In genomic region chr7:24970676-24971075, GRCh38 we compare ENCODE assay signal across 10 cellular contexts. TPM values are rescaled to one million over a fixed set of nuclear protein-coding genes. Genes with fewer than 3 reads are reported as not detected.
DNase-seq lines count a peak whose midpoint lies in the region; ATAC-seq and TF ChIP-seq lines count a peak whose summit lies in the region.
"Had no signal": no experiment of that assay in that cellular context is flagged by ENCODE, and none has a peak within 500 bp of the region (broad histone marks: within the 10 kb centered on the region; RNA-seq: fewer than 3 reads in every experiment).

No MANE protein-coding gene starts in this region.

- TF ChIP-seq POLR2A in stomach (IDR thresholded peaks at IDR 0.05): no peak

- H3K36me3 Mint-ChIP-seq in activated CD8-positive, alpha-beta T cell treated with anti-CD3 and anti-CD28 coated beads for 36 hours (ENCODE audit: low read depth): peaks cover 7% of the 10 kb centered on the region
- H3K36me3 Mint-ChIP-seq in activated CD8-positive, alpha-beta T cell treated with anti-CD3 and anti-CD28 coated beads, Interleukin-2, amount 10 ng/mL, durations not matched to agents 7 days and 5 days (ENCODE audit: low read depth): peaks cover 32% of the 10 kb centered on the region
- H3K36me3 Mint-ChIP-seq: naive B cell had no signal

- POLR2A ChIA-PET in activated CD8-positive, alpha-beta T cell treated with anti-CD3 and anti-CD28 coated beads for 36 hours (lab: Charles Lee): interaction anchor here (0.7 to 2.0 kb wide), 4 partner anchors 11 to 150 kb away, joined by 3 to 6 read pairs (median 3); no protein-coding TSS in a partner anchor
- POLR2A ChIA-PET in activated CD8-positive, alpha-beta T cell treated with anti-CD3 and anti-CD28 coated beads, Interleukin-2, amount 10 ng/mL, durations not matched to agents 7 days and 5 days (lab: Charles Lee): interaction anchor here (0.6 kb wide), 1 partner anchor 61 kb away, joined by 3 read pairs; no protein-coding TSS in a partner anchor

- H3K9me3 ChIP-seq in thymus (ENCODE audit: control insufficient read depth): no peaks in the 10 kb centered on the region
- no peaks in the 10 kb centered on the region for H3K9me3 ChIP-seq in stomach
- H3K9me3 ChIP-seq: upper lobe of right lung had no signal

- intact Hi-C loops in activated CD8-positive, alpha-beta T cell treated with anti-CD3 and anti-CD28 coated beads for 36 hours (cut with micrococcal nuclease): no loop called here
- intact Hi-C loops in stomach (cut with DNase I; ENCODE audit: low total_unique reads): no loop called here

- H3K4me1 ChIP-seq in thymus (ENCODE audit: control insufficient read depth, insufficient read depth, low read length) (peaks cover 19% of the 10 kb centered on the region), stomach (peaks cover 0 to 27% (median 11%) of the 10 kb centered on the region in 4 donors)

- no peak for TF ChIP-seq EP300 in stomach (IDR thresholded peaks at IDR 0.05)

- H3K4me1 Mint-ChIP-seq in activated CD8-positive, alpha-beta T cell treated with anti-CD3 and anti-CD28 coated beads for 36 hours (ENCODE audit: low read depth): peaks cover 74% of the 10 kb centered on the region
- peaks cover 79% of the 10 kb centered on the region for H3K4me1 Mint-ChIP-seq in activated CD8-positive, alpha-beta T cell treated with anti-CD3 and anti-CD28 coated beads, Interleukin-2, amount 10 ng/mL, durations not matched to agents 7 days and 5 days (ENCODE audit: low read depth)

- CTCF ChIA-PET in activated CD8-positive, alpha-beta T cell treated with anti-CD3 and anti-CD28 coated beads for 36 hours (lab: Charles Lee): interaction anchor here (1.0 to 1.5 kb wide), 3 partner anchors 9 to 158 kb away, joined by 3 to 4 read pairs (median 4); no protein-coding TSS in a partner anchor
- CTCF ChIA-PET in activated CD8-positive, alpha-beta T cell treated with anti-CD3 and anti-CD28 coated beads, Interleukin-2, amount 10 ng/mL, durations not matched to agents 7 days and 5 days (lab: Charles Lee): interaction anchor here (1.5 kb wide), 1 partner anchor 10 kb away, joined by 5 read pairs; the partner anchor contains the start of gene OSBPL3

- no peak for TF ChIP-seq CTCF in activated CD8-positive, alpha-beta T cell treated with anti-CD3 and anti-CD28 coated beads for 36 hours (IDR thresholded peaks at IDR 0.05)
- TF ChIP-seq CTCF in VCaP (conservative IDR thresholded peaks at IDR 0.05) (no peak), stomach (IDR thresholded peaks at IDR 0.05) (no peak), coronary artery (IDR thresholded peaks at IDR 0.05) (no peak)

- H3K4me3 ChIP-seq in thymus (ENCODE audit: low read length) (no peak overlapping the region), stomach (no peak overlapping the region), coronary artery (no peak overlapping the region)
- H3K4me3 ChIP-seq: upper lobe of right lung had no signal

- H3K27ac Mint-ChIP-seq in activated CD8-positive, alpha-beta T cell treated with anti-CD3 and anti-CD28 coated beads for 36 hours: peak overlapping the region; percentile 53
- no peak overlapping the region for H3K27ac Mint-ChIP-seq in activated CD8-positive, alpha-beta T cell treated with anti-CD3 and anti-CD28 coated beads, Interleukin-2, amount 10 ng/mL, durations not matched to agents 7 days and 5 days

- WGBS in thymus: 89% methylated on average over 4 of the region's 4 CpGs
- 73 to 85% (median 83%) methylated on average over 4 of the region's 4 CpGs for WGBS in stomach, 5 donors

- no peaks in the 10 kb centered on the region for H3K27me3 Mint-ChIP-seq in activated CD8-positive, alpha-beta T cell treated with anti-CD3 and anti-CD28 coated beads for 36 hours
- H3K27me3 Mint-ChIP-seq in activated CD8-positive, alpha-beta T cell treated with anti-CD3 and anti-CD28 coated beads, Interleukin-2, amount 10 ng/mL, durations not matched to agents 7 days and 5 days (ENCODE audit: low read depth): no peaks in the 10 kb centered on the region
- H3K27me3 Mint-ChIP-seq: naive B cell had no signal

- no peaks in the 10 kb centered on the region for H3K36me3 ChIP-seq in thymus (ENCODE audit: control insufficient read depth, insufficient read depth)
- no peaks in the 10 kb centered on the region for H3K36me3 ChIP-seq in stomach
- H3K36me3 ChIP-seq: upper lobe of right lung had no signal

- DNase-seq in activated CD8-positive, alpha-beta T cell treated with anti-CD3 and anti-CD28 coated beads for 36 hours: no peak
- no peak for DNase-seq in activated CD8-positive, alpha-beta T cell treated with anti-CD3 and anti-CD28 coated beads, Interleukin-2, amount 10 ng/mL, durations not matched to agents 7 days and 5 days
- DNase-seq in glomerular visceral epithelial cell (ENCODE audit: extremely low spot score) (peak; percentile 27), stomach (no peak), coronary artery (ENCODE audit: low spot score) (no peak)
- DNase-seq: naive B cell, upper lobe of right lung had no signal

- H3K27ac ChIP-seq in VCaP: peak overlapping the region; percentile 69
- peak overlapping the region; percentile 6 for H3K27ac ChIP-seq in thymus (ENCODE audit: low read depth)
- no peak overlapping the region for H3K27ac ChIP-seq in stomach
- H3K27ac ChIP-seq in coronary artery: no peak overlapping the region
- H3K27ac ChIP-seq: upper lobe of right lung had no signal

- no peak for ATAC-seq in activated CD8-positive, alpha-beta T cell treated with anti-CD3 and anti-CD28 coated beads for 36 hours
- no peak for ATAC-seq in activated CD8-positive, alpha-beta T cell treated with anti-CD3 and anti-CD28 coated beads, Interleukin-2, amount 10 ng/mL, durations not matched to agents 7 days and 5 days
- ATAC-seq in GM19324 (IDR thresholded peaks at IDR 0.05; ENCODE audit: low FRiP score, unreplicated experiment): no peak

- H3K4me3 Mint-ChIP-seq in activated CD8-positive, alpha-beta T cell treated with anti-CD3 and anti-CD28 coated beads for 36 hours: no peak overlapping the region
- no peak overlapping the region for H3K4me3 Mint-ChIP-seq in activated CD8-positive, alpha-beta T cell treated with anti-CD3 and anti-CD28 coated beads, Interleukin-2, amount 10 ng/mL, durations not matched to agents 7 days and 5 days
- H3K4me3 Mint-ChIP-seq: naive B cell had no signal

- H3K27me3 ChIP-seq in thymus (ENCODE audit: control insufficient read depth, insufficient read depth) (no peaks in the 10 kb centered on the region), stomach (no peaks in the 10 kb centered on the region)
- H3K27me3 ChIP-seq: upper lobe of right lung had no signal

- no peaks in the 10 kb centered on the region for H3K9me3 Mint-ChIP-seq in activated CD8-positive, alpha-beta T cell treated with anti-CD3 and anti-CD28 coated beads for 36 hours
- no peaks in the 10 kb centered on the region for H3K9me3 Mint-ChIP-seq in activated CD8-positive, alpha-beta T cell treated with anti-CD3 and anti-CD28 coated beads, Interleukin-2, amount 10 ng/mL, durations not matched to agents 7 days and 5 days (ENCODE audit: insufficient read depth)
- H3K9me3 Mint-ChIP-seq: naive B cell had no signal

RNA-seq across cellular contexts. Expression of gene OSBPL3, which starts 9.3 kb away (rescaled TPM):
- total RNA-seq in activated CD8-positive, alpha-beta T cell treated with anti-CD3 and anti-CD28 coated beads for 36 hours: 10 to 100 TPM; 44.6 to 45.7 TPM
- 10 to 100 TPM; 73.0 to 83.0 TPM for total RNA-seq in activated CD8-positive, alpha-beta T cell treated with anti-CD3 and anti-CD28 coated beads, Interleukin-2, amount 10 ng/mL, durations not matched to agents 7 days and 5 days
- polyA plus RNA-seq in thymus: 23.3 TPM
- 10 to 100 TPM in 4 of 5 donors, 1 to 10 TPM in 1; 7.2 to 25.0 (median 15.1) TPM for total RNA-seq in stomach
- polyA plus RNA-seq in stomach: 1 to 10 TPM; 2.0 to 8.1 (median 2.9) TPM

Comparison
In these comparisons a context has a peak if more than half of its experiments do, and no peak if none do; other contexts are left out.
1. H3K27ac ChIP-seq: peak in VCaP (single experiment) and thymus (single experiment); none in stomach (0 of 5) and coronary artery (0 of 2).